1 cellular context compared by ENCODE assay signal in genomic region chr11:119365071-119365591, GRCh38.
TF ChIP-seq lines count a peak whose summit lies in the region.

No MANE protein-coding gene starts in this region.

TF ChIP-seq in HepG2, 621 proteins besides CTCF, POLR2A, EP300 and RAD21:
- TF ChIP-seq ZNF124 (CRISPR knock-in tag; IDR thresholded peaks at IDR 0.05) (no peak), RXRA (CRISPR knock-in tag; IDR thresholded peaks at IDR 0.05) (no peak), ZBTB7B (CRISPR knock-in tag; IDR thresholded peaks at IDR 0.05) (no peak), CERS6 (CRISPR knock-in tag; IDR thresholded peaks at IDR 0.05) (no peak), NFAT5 (CRISPR knock-in tag; IDR thresholded peaks at IDR 0.05) (no peak), U2AF2 (IDR thresholded peaks at IDR 0.05; ENCODE audit: low read depth, low read length) (no peak), ZZZ3 (CRISPR knock-in tag; IDR thresholded peaks at IDR 0.05; ENCODE audit: borderline replicate concordance) (no peak), SSRP1 (CRISPR knock-in tag; IDR thresholded peaks at IDR 0.05) (no peak), ZFP91 (CRISPR knock-in tag; IDR thresholded peaks at IDR 0.05; ENCODE audit: borderline replicate concordance) (no peak), ZBTB42 (CRISPR knock-in tag; IDR thresholded peaks at IDR 0.05) (no peak), MXI1 (IDR thresholded peaks at IDR 0.05; ENCODE audit: borderline replicate concordance, low read depth, low read length) (no peak), ZNF205 (CRISPR knock-in tag; IDR thresholded peaks at IDR 0.05) (no peak), MAFF (IDR thresholded peaks at IDR 0.05; ENCODE audit: low read depth, low read length) (no peak), MIXL1 (CRISPR knock-in tag; IDR thresholded peaks at IDR 0.05) (no peak), SUZ12 (IDR thresholded peaks at IDR 0.05; ENCODE audit: low read depth, low read length) (no peak), ZNF230 (CRISPR knock-in tag; IDR thresholded peaks at IDR 0.05) (no peak), ZBTB49 (CRISPR knock-in tag; IDR thresholded peaks at IDR 0.05; ENCODE audit: borderline replicate concordance) (no peak), ZNF275 (CRISPR knock-in tag; IDR thresholded peaks at IDR 0.05; ENCODE audit: borderline replicate concordance) (no peak), KLF12 (CRISPR knock-in tag; IDR thresholded peaks at IDR 0.05; ENCODE audit: borderline replicate concordance) (no peak)
